Comparison of ENCODE assay signal across 23 cellular contexts in the genomic region with DNA sequence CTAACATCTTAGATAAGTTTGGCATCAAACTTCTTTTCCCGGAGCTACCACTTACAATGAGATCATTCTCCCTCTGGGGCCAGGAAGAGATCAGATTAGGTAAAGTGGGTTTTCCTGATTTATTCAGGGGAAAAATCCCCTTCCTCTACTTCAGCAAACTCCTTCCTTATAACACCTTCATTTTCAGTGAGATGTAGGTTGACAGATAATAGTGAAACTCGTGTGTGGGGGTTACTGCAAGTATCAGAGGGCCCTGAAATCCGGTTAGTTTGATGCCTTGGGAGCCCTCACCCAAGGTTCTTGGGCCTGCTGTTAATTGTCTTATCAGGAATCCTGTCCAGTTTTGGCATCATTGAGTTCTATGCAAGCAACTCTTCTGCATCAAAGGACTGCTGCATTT. TPM values are rescaled to one million over a fixed set of nuclear protein-coding genes. Genes with fewer than 3 reads are reported as not detected.
DNase-seq lines count a peak whose midpoint lies in the region; ATAC-seq and TF ChIP-seq lines count a peak whose summit lies in the region.
"Had no signal": no experiment of that assay in that cellular context is flagged by ENCODE, and none has a peak within 500 bp of the region (broad histone marks: within the 10 kb centered on the region; RNA-seq: fewer than 3 reads in every experiment).

No MANE protein-coding gene starts in this region.

- ATAC-seq in GM19324 (IDR thresholded peaks at IDR 0.05; ENCODE audit: low FRiP score, unreplicated experiment) (peak; percentile 49), HG02588 (IDR thresholded peaks at IDR 0.05; ENCODE audit: unreplicated experiment) (peak; percentile 66), HG03159 (IDR thresholded peaks at IDR 0.05; ENCODE audit: unreplicated experiment) (peak; percentile 79)
- ATAC-seq: HCT116, heart left ventricle had no signal

- TF ChIP-seq CTCF in GM10266 (IDR thresholded peaks at IDR 0.05; ENCODE audit: control insufficient read depth, insufficient read depth, low read depth, missing control alignments) (no peak), mammary epithelial cell (conservative IDR thresholded peaks at IDR 0.05 in 1 of 2, IDR thresholded peaks at IDR 0.05 in 1 of 2; ENCODE audit: extremely low read depth in 1 of 2, insufficient read depth in 1 of 2, low read depth in 1 of 2, low read length in 2 of 2) (no peak), esophagus squamous epithelium (IDR thresholded peaks at IDR 0.05) (no peak)

- no peak overlapping the region for H3K9ac ChIP-seq in mammary epithelial cell (ENCODE audit: insufficient read depth, low read length)

- no peaks in the 10 kb centered on the region for H4K20me1 ChIP-seq in mammary epithelial cell (ENCODE audit: insufficient read depth, low read length)

- no peak overlapping the region for H3K27ac ChIP-seq in mammary epithelial cell (ENCODE audit: insufficient read depth, low read depth, low read length)
- H3K27ac ChIP-seq in esophagus squamous epithelium = no peak overlapping the region
- H3K27ac ChIP-seq: colonic mucosa, heart left ventricle had no signal

- H3K36me3 ChIP-seq in mammary epithelial cell (ENCODE audit: insufficient read depth, low read length) (no peaks in the 10 kb centered on the region), esophagus squamous epithelium (no peaks in the 10 kb centered on the region)
- H3K36me3 ChIP-seq: colonic mucosa, heart left ventricle had no signal

- H3K4me3 ChIP-seq in mammary epithelial cell (replicated peaks in 1 of 3; ENCODE audit: insufficient read depth in 1 of 3, low read depth in 2 of 3, low read length in 3 of 3) (no peak overlapping the region), esophagus squamous epithelium (no peak overlapping the region)
- H3K4me3 ChIP-seq: colonic mucosa, heart left ventricle, skin epidermis had no signal

- intact Hi-C loops in mammary epithelial cell (cut with micrococcal nuclease) (no loop called here), esophagus squamous epithelium (cut with DNase I) (no loop called here)

- H3K4me2 ChIP-seq in mammary epithelial cell (ENCODE audit: insufficient read depth, low read depth, low read length) = no peak overlapping the region

- H3K4me1 ChIP-seq in mammary epithelial cell (ENCODE audit: insufficient read depth, low read length) = no peaks in the 10 kb centered on the region
- H3K4me1 ChIP-seq in esophagus squamous epithelium = no peaks in the 10 kb centered on the region
- H3K4me1 ChIP-seq: colonic mucosa, heart left ventricle had no signal

- H3K79me2 ChIP-seq in mammary epithelial cell (ENCODE audit: insufficient read depth, low read length) = no peaks in the 10 kb centered on the region

- in situ Hi-C loops in mammary epithelial cell (cut with MboI; ENCODE audit: low sequenced_read_pairs in 2 of 2) = no loop called here

- peak; percentile 16 for DNase-seq in GM10266 (ENCODE audit: extremely low spot score)
- no peak for DNase-seq in mammary epithelial cell
- no peak for DNase-seq in Kasumi-1 (lab: John Stamatoyannopoulos, UW)
- DNase-seq in esophagus squamous epithelium (lab: John Stamatoyannopoulos, UW) = no peak
- no peak for DNase-seq in NCI-H69 (lab: John Stamatoyannopoulos, UW)
- DNase-seq: 8988T; activated CD4-positive, alpha-beta T cell treated with anti-CD3 and anti-CD28 coated beads for 48 hours; activated T-cell treated with anti-CD3 and anti-CD28 coated beads, Interleukin-2, amount 50 U/mL, for 24 hours; CD4-positive, CD25-positive, alpha-beta regulatory T cell; colonic mucosa; heart left ventricle; kidney glomerular epithelial cell; NCI-H1048; NCI-H2171 treated with DMSO at 0.1 percent for 48 hours; Right ventricle myocardium superior had no signal

- CTCF ChIA-PET in mammary epithelial cell (lab: Charles Lee; ENCODE audit: low non-redundant PET) = no interaction called here

- no peak for TF ChIP-seq POLR2A in esophagus squamous epithelium (IDR thresholded peaks at IDR 0.05)

- H3K9me3 ChIP-seq in mammary epithelial cell (replicated peaks; ENCODE audit: insufficient read depth, low read length) (no peaks in the 10 kb centered on the region), esophagus squamous epithelium (no peaks in the 10 kb centered on the region)
- H3K9me3 ChIP-seq: colonic mucosa, heart left ventricle had no signal

- H3K27me3 ChIP-seq in mammary epithelial cell (ENCODE audit: insufficient read depth, low read length) = no peaks in the 10 kb centered on the region
- no peaks in the 10 kb centered on the region for H3K27me3 ChIP-seq in esophagus squamous epithelium
- H3K27me3 ChIP-seq: colonic mucosa, heart left ventricle had no signal

- no TSS peak for BruUV-seq in mammary epithelial cell (replicated peaks; lab: Mats Ljungman, UMichigan)

- dilution Hi-C loops in mammary epithelial cell (cut with HindIII; ENCODE audit: low sequenced_read_pairs) = no loop called here

- 14% methylated on average over 3 of the region's 3 CpGs for WGBS in mammary epithelial cell (ENCODE audit: low coverage, missing lambda C conversion rate)
- WGBS in esophagus squamous epithelium, 2 donors = 46 to 49% methylated on average over 2 to 3 of the region's 3 CpGs

- no peak overlapping the region for H2AFZ ChIP-seq in mammary epithelial cell (ENCODE audit: low read depth, low read length)

RNA-seq across cellular contexts. Expression of gene FTHL17, which starts 10.8 kb away (rescaled TPM):
- total RNA-seq in mammary epithelial cell = not detected
- not detected for polyA plus RNA-seq in mammary epithelial cell
- not detected for polyA minus RNA-seq in mammary epithelial cell
- total RNA-seq in esophagus squamous epithelium = not detected
- total RNA-seq: CD4-positive, CD25-positive, alpha-beta regulatory T cell; colonic mucosa; epithelial cell of proximal tubule; heart left ventricle; osteocyte; Right ventricle myocardium superior; T-helper 2 cell treated with Interferon-gamma antibody and Interleukin-4, amounts not matched to agents 100 ng/mL and 5 ng/mL, for 36 hours had no signal
- polyA plus RNA-seq: CD4-positive, CD25-positive, alpha-beta regulatory T cell; heart left ventricle had no signal
